1 cellular context compared by ENCODE assay signal in the genomic region with DNA sequence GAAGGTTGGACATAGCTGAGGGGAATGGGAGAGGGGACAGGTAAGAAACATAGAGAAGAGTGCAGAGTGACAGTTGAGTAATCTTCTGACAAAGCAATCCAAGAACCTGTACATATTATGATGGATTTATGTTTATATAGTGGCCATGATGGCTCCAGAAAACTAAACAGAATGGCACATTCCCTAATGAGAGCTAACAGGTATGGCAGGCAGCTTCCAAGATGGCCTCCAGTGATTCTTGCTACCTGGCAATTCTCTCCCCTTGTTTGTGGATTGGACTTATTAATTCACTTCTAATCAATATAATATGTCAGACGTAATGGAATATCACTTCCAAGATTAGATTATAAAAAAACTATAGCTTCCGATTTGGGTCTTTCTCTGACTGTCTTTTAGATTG.
TF ChIP-seq lines count a peak whose summit lies in the region.

No MANE protein-coding gene starts in this region.

TF ChIP-seq in GM23338, 12 proteins besides CTCF, POLR2A, EP300 and RAD21 (continued from another document):
- TF ChIP-seq ETS1 (IDR thresholded peaks at IDR 0.05) (no peak), CREB1 (CRISPR knock-in tag; IDR thresholded peaks at IDR 0.05; ENCODE audit: low read depth) (no peak)
TF ChIP-seq in GM23338: peak in this region for 0.
